28 cellular contexts compared by ENCODE assay signal in genomic region chr7:117444646-117445045, GRCh38. TPM values are rescaled to one million over a fixed set of nuclear protein-coding genes. Genes with fewer than 3 reads are reported as not detected.
DNase-seq lines count a peak whose midpoint lies in the region; ATAC-seq and TF ChIP-seq lines count a peak whose summit lies in the region.
"Had no signal": no experiment of that assay in that cellular context is flagged by ENCODE, and none has a peak within 500 bp of the region (broad histone marks: within the 10 kb centered on the region; RNA-seq: fewer than 3 reads in every experiment).

No MANE protein-coding gene starts in this region.

- ATAC-seq in body of pancreas (no peak), GM18873 (IDR thresholded peaks at IDR 0.05; ENCODE audit: low FRiP score, unreplicated experiment) (no peak)
- ATAC-seq: CD8-positive, alpha-beta T cell; GM12878 had no signal

- TF ChIP-seq POLR2A in body of pancreas (IDR thresholded peaks at IDR 0.05): no peak

- no peaks in the 10 kb centered on the region for H3K27me3 Mint-ChIP-seq in Calu3 (ENCODE audit: unreplicated experiment)
- H3K27me3 Mint-ChIP-seq: B cell; CD4-positive, alpha-beta T cell had no signal

- no peak overlapping the region for H3K4me3 Mint-ChIP-seq in Calu3 (ENCODE audit: low read depth, unreplicated experiment)
- H3K4me3 Mint-ChIP-seq: B cell; CD4-positive, alpha-beta T cell; CD8-positive, alpha-beta T cell had no signal

- peaks cover 10% of the 10 kb centered on the region for H3K4me1 ChIP-seq in body of pancreas
- H3K4me1 ChIP-seq: BLaER1 treated with 17β-estradiol and CSF1 and Interleukin-3, amounts not matched to agents 10 nM and 100 nM had no signal

- intact Hi-C loops in Calu3 (cut with micrococcal nuclease; ENCODE audit: unreplicated experiment) (loop anchor here (1.0 kb wide), 1 partner anchor 9 kb away; no protein-coding TSS in a partner anchor), body of pancreas (cut with DNase I) (no loop called here)

- H3K27ac Mint-ChIP-seq in Calu3 (ENCODE audit: unreplicated experiment): peak overlapping the region; percentile 97
- H3K27ac Mint-ChIP-seq: B cell; CD4-positive, alpha-beta T cell; CD8-positive, alpha-beta T cell had no signal

- CTCF ChIA-PET in Calu3 (lab: Charles Lee): interaction anchor here (0.6 to 2.8 kb wide), 3 partner anchors 9 to 71 kb away, joined by 3 to 16 read pairs (median 3); no protein-coding TSS in a partner anchor

- H3K9me3 Mint-ChIP-seq in Calu3 (ENCODE audit: low read depth, unreplicated experiment): peaks cover 5% of the 10 kb centered on the region

- no peaks in the 10 kb centered on the region for H3K36me3 ChIP-seq in body of pancreas (replicated peaks in 1 of 2; ENCODE audit: insufficient read depth in 1 of 2, low read depth in 2 of 2)
- H3K36me3 ChIP-seq: BLaER1 treated with 17β-estradiol and CSF1 and Interleukin-3, amounts not matched to agents 10 nM and 100 nM had no signal

- TF ChIP-seq CTCF in Calu3 (IDR thresholded peaks at IDR 0.05; ENCODE audit: unreplicated experiment) (no peak), body of pancreas (IDR thresholded peaks at IDR 0.05) (no peak)

- DNase-seq in Calu3 (no peak), RPMI7951 (ENCODE audit: low read depth) (peak; percentile 8), body of pancreas (no peak), foreskin melanocyte (peak; percentile 78), NCI-H2029 (lab: John Stamatoyannopoulos, UW) (no peak), medulla oblongata (ENCODE audit: extremely low spot score) (no peak), NCI-H1105 treated with DMSO at 0.1 percent for 48 hours (lab: John Stamatoyannopoulos, UW) (no peak)
- DNase-seq: 8988T; ACHN; AML-193; CD4-positive, alpha-beta T cell; CD8-positive, alpha-beta T cell; DMS 273 treated with DMSO at 0.1 percent for 48 hours; DMS153; DMS53; DMS79; DND-41; EL; GDM1 had no signal

- H3K4me1 Mint-ChIP-seq in Calu3 (ENCODE audit: low read depth, unreplicated experiment): peaks cover 62% of the 10 kb centered on the region
- H3K4me1 Mint-ChIP-seq: B cell had no signal

- no peak overlapping the region for H3K4me3 ChIP-seq in body of pancreas
- H3K4me3 ChIP-seq: BLaER1 treated with 17β-estradiol and CSF1 and Interleukin-3, amounts not matched to agents 10 nM and 100 nM; GM12878 had no signal

- H3K36me3 Mint-ChIP-seq in Calu3 (ENCODE audit: insufficient read depth, unreplicated experiment): peaks cover 19% of the 10 kb centered on the region
- H3K36me3 Mint-ChIP-seq: CD8-positive, alpha-beta T cell had no signal

- H3K27ac ChIP-seq in body of pancreas: peak overlapping the region in 3 of 4 donors; percentile 59 to 67 (median 63)
- H3K27ac ChIP-seq: BLaER1 treated with 17β-estradiol and CSF1 and Interleukin-3, amounts not matched to agents 10 nM and 100 nM; C4-2B had no signal

- BruUV-seq in Calu3 (replicated peaks; lab: Mats Ljungman, UMichigan): TSS peak; percentile 96

- WGBS in body of pancreas, 2 donors: 44 to 56% methylated on average over 1 of the region's 1 CpG

- H3K27me3 ChIP-seq in body of pancreas: no peaks in the 10 kb centered on the region
- H3K27me3 ChIP-seq: BLaER1 treated with 17β-estradiol and CSF1 and Interleukin-3, amounts not matched to agents 10 nM and 100 nM had no signal

- H3K9me3 ChIP-seq in body of pancreas: peaks cover 0 to 4% (median 0%) of the 10 kb centered on the region in 3 donors
- H3K9me3 ChIP-seq: Caco-2 had no signal

RNA-seq across cellular contexts. Expression of gene ASZ1, which starts 17.4 kb away (rescaled TPM):
- not detected in 2 replicates for total RNA-seq in Calu3 (2022)
- not detected in 2 replicates for total RNA-seq in RPMI7951 (2014; rRNA removed; shearing (Covaris generic))
- total RNA-seq in body of pancreas: not detected
- total RNA-seq: A673; B cell; Caco-2; CD4-positive, alpha-beta T cell; CD8-positive, alpha-beta T cell; Daoy; G401 had no signal

RNA-seq across cellular contexts. Expression of gene CFTR, which starts 35.2 kb away (rescaled TPM):
- 267 and 502 TPM in 2 replicates for total RNA-seq in Calu3 (2022)
- not detected in 2 replicates for total RNA-seq in RPMI7951 (2014; rRNA removed; shearing (Covaris generic))
- total RNA-seq in body of pancreas: 100 to 1,000 TPM; 251 to 329 TPM
- total RNA-seq: B cell; CD4-positive, alpha-beta T cell; CD8-positive, alpha-beta T cell; G401 had no signal

Comparison
In these comparisons a context has a peak if more than half of its experiments do, and no peak if none do; other contexts are left out.
1. DNase-seq: peak in RPMI7951 (single experiment) and foreskin melanocyte (single experiment); none in Calu3 (single experiment), body of pancreas (0 of 4), NCI-H2029 (single experiment), medulla oblongata (single experiment) and NCI-H1105 treated with DMSO at 0.1 percent for 48 hours (single experiment).
2. RNA of gene CFTR, which starts 35.2 kb away (total RNA-seq): 267 to 502 TPM in Calu3 and 251 to 329 TPM in body of pancreas; not detected in RPMI7951; every median in the first group is over 100 times any median in the second.